ENCODE assay signal across 1 cellular context in genomic region chrX:101241531-101241930, GRCh38.
TF ChIP-seq lines count a peak whose summit lies in the region.

No MANE protein-coding gene starts in this region.

TF ChIP-seq in IMR-90, 13 proteins besides CTCF, POLR2A, EP300 and RAD21 (continued from another document):
- TF ChIP-seq MXI1 (IDR thresholded peaks at IDR 0.05; ENCODE audit: borderline replicate concordance, low read depth, low read length) (no peak), CHD1 (IDR thresholded peaks at IDR 0.05; ENCODE audit: low read depth, low read length) (no peak), RCOR1 (IDR thresholded peaks at IDR 0.05; ENCODE audit: insufficient replicate concordance, low read length) (no peak), MAZ (IDR thresholded peaks at IDR 0.05; ENCODE audit: borderline replicate concordance, low read depth, low read length) (no peak), RFX5 (IDR thresholded peaks at IDR 0.05; ENCODE audit: low read depth, low read length) (no peak), MAFK (IDR thresholded peaks at IDR 0.05; ENCODE audit: low read depth, low read length) (no peak), CEBPB (IDR thresholded peaks at IDR 0.05; ENCODE audit: low read depth, low read length) (no peak)
- TF ChIP-seq, protein P1, sequence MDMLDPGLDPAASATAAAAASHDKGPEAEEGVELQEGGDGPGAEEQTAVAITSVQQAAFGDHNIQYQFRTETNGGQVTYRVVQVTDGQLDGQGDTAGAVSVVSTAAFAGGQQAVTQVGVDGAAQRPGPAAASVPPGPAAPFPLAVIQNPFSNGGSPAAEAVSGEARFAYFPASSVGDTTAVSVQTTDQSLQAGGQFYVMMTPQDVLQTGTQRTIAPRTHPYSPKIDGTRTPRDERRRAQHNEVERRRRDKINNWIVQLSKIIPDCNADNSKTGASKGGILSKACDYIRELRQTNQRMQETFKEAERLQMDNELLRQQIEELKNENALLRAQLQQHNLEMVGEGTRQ (IDR thresholded peaks at IDR 0.05; ENCODE audit: low read depth, low read length): no peak
